ENCODE assay signal across 17 cellular contexts in the genomic region with DNA sequence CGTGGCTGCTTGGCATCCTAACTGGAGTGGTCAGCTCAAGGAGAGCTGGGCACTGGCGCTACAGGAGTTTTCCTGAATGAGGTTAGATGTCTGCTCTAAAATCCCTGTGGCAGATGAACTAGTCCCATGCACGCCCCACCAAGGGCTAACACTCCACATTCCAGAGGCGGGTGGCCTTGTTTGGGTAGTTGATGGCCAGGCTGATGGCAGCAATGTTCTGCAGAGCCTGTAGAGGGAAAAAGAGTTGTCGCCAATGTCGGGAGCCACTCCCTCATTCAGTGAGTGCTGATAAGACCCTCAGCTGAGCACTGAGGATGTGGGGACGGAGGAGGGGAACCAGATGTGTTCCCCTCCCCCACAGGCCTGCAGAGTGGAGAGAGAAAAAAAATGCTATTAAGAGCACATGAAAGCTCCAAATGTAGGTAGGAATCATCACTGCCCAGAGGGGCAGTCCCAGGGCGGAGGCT. TPM values are rescaled to one million over a fixed set of nuclear protein-coding genes. Genes with fewer than 3 reads are reported as not detected.
DNase-seq lines count a peak whose midpoint lies in the region; ATAC-seq and TF ChIP-seq lines count a peak whose summit lies in the region.
"Had no signal": no experiment of that assay in that cellular context is flagged by ENCODE, and none has a peak within 500 bp of the region (broad histone marks: within the 10 kb centered on the region; RNA-seq: fewer than 3 reads in every experiment).

No MANE protein-coding gene starts in this region.

- H2BK120ac ChIP-seq in IMR-90 (ENCODE audit: low read depth, low read length) = peak overlapping the region; percentile 46; the same call in 1 of the 2 replicates

- DNase-seq in CD14-positive monocyte (ENCODE audit: low spot score) (no peak), IMR-90 (no peak), erythroblast (lab: John Stamatoyannopoulos, UW) (peak; percentile 72 to 84), neural crest cell (ENCODE audit: low read depth, low spot score) (no peak), ecto neural progenitor cell (ENCODE audit: low spot score) (no peak), spleen (no peak)
- no peak for DNase-seq in stimulated activated naive CD4-positive, alpha-beta T cell treated with Interleukin-2 at 50 U/mL for 16 hours (lab: John Stamatoyannopoulos, UW)
- DNase-seq: activated CD4-positive, alpha-beta memory T cell treated with anti-CD3 and anti-CD28 coated beads, Interleukin-2, amount 10 ng/mL, durations not matched to agents 7 days and 5 days; HCEC 1CT; hypothalamus; left cardiac atrium; NCI-H1092; NCI-H526 treated with DMSO at 0.1 percent for 48 hours had no signal

- H3K4me3 ChIP-seq in IMR-90 (ENCODE audit: insufficient read depth, low read depth, low read length) (no peak overlapping the region), spleen (no peak overlapping the region)
- H3K4me3 ChIP-seq: SK-N-MC had no signal

- H3K27ac ChIP-seq in IMR-90 (ENCODE audit: insufficient read depth, low read length) (no peak overlapping the region), spleen (peak overlapping the region in 1 of 8 donors; percentile 44)
- H3K27ac ChIP-seq: SK-N-MC had no signal

- TF ChIP-seq CTCF in CD14-positive monocyte (IDR thresholded peaks at IDR 0.05) = no peak
- TF ChIP-seq CTCF in IMR-90 (conservative IDR thresholded peaks at IDR 0.05; ENCODE audit: low read depth, low read length) = no peak
- no peak for TF ChIP-seq CTCF in neural crest cell (conservative IDR thresholded peaks at IDR 0.05)
- TF ChIP-seq CTCF in spleen (IDR thresholded peaks at IDR 0.05 in 8 of 11, conservative IDR thresholded peaks at IDR 0.05 in 3 of 11) = no peak

- peak overlapping the region; percentile 25 for H2AK9ac ChIP-seq in IMR-90 (replicated peaks; ENCODE audit: low read depth, low read length, poor library complexity)

- peaks cover 19% of the 10 kb centered on the region for H4K20me1 ChIP-seq in IMR-90 (ENCODE audit: insufficient read depth, low read length)

- ATAC-seq in IMR-90 (ENCODE audit: low read depth) = no peak
- ATAC-seq in HG02885 (IDR thresholded peaks at IDR 0.05; ENCODE audit: poor library complexity, unreplicated experiment) = no peak
- ATAC-seq: HepG2, left cardiac atrium, Panc1 had no signal

- H3K4me3 Mint-ChIP-seq in CD14-positive monocyte (no peak overlapping the region), neural crest cell (no peak overlapping the region)
- H3K4me3 Mint-ChIP-seq: activated CD4-positive, alpha-beta memory T cell treated with anti-CD3 and anti-CD28 coated beads, Interleukin-2, amount 10 ng/mL, durations not matched to agents 7 days and 5 days had no signal

- no peak overlapping the region for H2AFZ ChIP-seq in IMR-90 (replicated peaks; ENCODE audit: low read length, poor library complexity)

- H3K9me3 ChIP-seq in IMR-90 (ENCODE audit: control insufficient read depth, insufficient read depth, low read length) (no peaks in the 10 kb centered on the region), spleen (no peaks in the 10 kb centered on the region)

- TF ChIP-seq POLR2A in IMR-90 (IDR thresholded peaks at IDR 0.05; ENCODE audit: low read depth, low read length) (no peak), erythroblast (IDR thresholded peaks at IDR 0.05; ENCODE audit: low read length) (no peak), spleen (IDR thresholded peaks at IDR 0.05) (no peak)

- H3K4ac ChIP-seq in IMR-90 (ENCODE audit: low read depth, low read length) = peak overlapping the region; percentile 52; the same call in 1 of the 2 replicates

- H3K27ac Mint-ChIP-seq in CD14-positive monocyte (peak overlapping the region in 4 of 7 donors; percentile 23 to 82 (median 41)), neural crest cell (ENCODE audit: unreplicated experiment) (peak overlapping the region; percentile 86)
- H3K27ac Mint-ChIP-seq: activated CD4-positive, alpha-beta memory T cell treated with anti-CD3 and anti-CD28 coated beads, Interleukin-2, amount 10 ng/mL, durations not matched to agents 7 days and 5 days had no signal

- H3K79me1 ChIP-seq in IMR-90 (ENCODE audit: low read depth in 1 of 2, low read length in 2 of 2) = peaks cover 0 to 21% of the 10 kb centered on the region in 2 experiments; a peak in 2 of 4 replicates

- H3K27me3 ChIP-seq in IMR-90 (ENCODE audit: control insufficient read depth, insufficient read depth, low read length) = no peaks in the 10 kb centered on the region
- H3K27me3 ChIP-seq in spleen (replicated peaks in 1 of 7) = no peaks in the 10 kb centered on the region

- H3K9me3 Mint-ChIP-seq in CD14-positive monocyte (peaks cover 0 to 1% (median 0%) of the 10 kb centered on the region in 7 donors), neural crest cell (no peaks in the 10 kb centered on the region)
- H3K9me3 Mint-ChIP-seq: activated CD4-positive, alpha-beta memory T cell treated with anti-CD3 and anti-CD28 coated beads, Interleukin-2, amount 10 ng/mL, durations not matched to agents 7 days and 5 days had no signal

- H3K36me3 Mint-ChIP-seq in CD14-positive monocyte (peaks cover 62 to 70% of the 10 kb centered on the region in 2 donors), neural crest cell (ENCODE audit: low read depth) (no peaks in the 10 kb centered on the region)

- in situ Hi-C loops in IMR-90 (cut with MboI; ENCODE audit: low sequenced_read_pairs) = loop anchor here (5.0 to 25.0 kb wide), 2 partner anchors 94 to 269 kb away; no protein-coding TSS in a partner anchor

- H3K4me2 ChIP-seq in IMR-90 (ENCODE audit: low read depth, low read length) = no peak overlapping the region

- no peak overlapping the region for H4K91ac ChIP-seq in IMR-90 (ENCODE audit: insufficient read depth, low read depth, low read length)

- no peak overlapping the region for H3K56ac ChIP-seq in IMR-90 (ENCODE audit: extremely low read depth, insufficient read depth, low read length)

- TF ChIP-seq RAD21 in IMR-90 (IDR thresholded peaks at IDR 0.05; ENCODE audit: low read length) = no peak

- 0 out of 3 replicates have a peak overlapping the region, but pooled peaks have one; percentile 51 for H2BK15ac ChIP-seq in IMR-90 (ENCODE audit: low read depth, low read length)

- H3K36me3 ChIP-seq in IMR-90 (ENCODE audit: control insufficient read depth, insufficient read depth, low read length) (peaks cover 32% of the 10 kb centered on the region), spleen (peaks cover 0 to 71% (median 59%) of the 10 kb centered on the region in 6 donors)

- WGBS in IMR-90 (ENCODE audit: extremely low coverage in 2 of 2, insufficient read length in 1 of 2), 2 experiments = 100% methylated on average over 1 of the region's 8 CpGs; no CpG with 5 or more reads in 1 of the 2 experiments
- 65 to 78% (median 72%) methylated on average over 7 to 8 of the region's 8 CpGs for WGBS in spleen, 5 donors

- no peak overlapping the region for H3K18ac ChIP-seq in IMR-90 (ENCODE audit: low read depth, low read length)

- BruUV-seq in IMR-90 (replicated peaks; lab: Mats Ljungman, UMichigan) = no TSS peak

- POLR2A ChIA-PET in IMR-90 (lab: Charles Lee; ENCODE audit: unreplicated experiment) = no interaction called here

- H4K8ac ChIP-seq in IMR-90 (ENCODE audit: low read depth in 2 of 2, low read length in 2 of 2) = no peak overlapping the region

- peak overlapping the region; percentile 6 for H2AK5ac ChIP-seq in IMR-90 (ENCODE audit: low read depth, low read length)

- peaks cover 26% of the 10 kb centered on the region for H3K9me1 ChIP-seq in IMR-90 (ENCODE audit: insufficient read depth, low read length)

- no peak overlapping the region for H2BK5ac ChIP-seq in IMR-90 (ENCODE audit: low read depth, low read length, poor library complexity, severe bottlenecking)

- H2BK20ac ChIP-seq in IMR-90 (ENCODE audit: low read depth, low read length) = no peak overlapping the region

- intact Hi-C loops in CD14-positive monocyte (cut with micrococcal nuclease) = loop anchor here in 1 of 2 donors (10.0 kb wide), 1 partner anchor 272 kb away; no protein-coding TSS in a partner anchor
- intact Hi-C loops in IMR-90 (cut with micrococcal nuclease) = no loop called here
- intact Hi-C loops in spleen (cut with DNase I; ENCODE audit: low total_unique reads) = loop anchor here (10.0 kb wide), 1 partner anchor 142 kb away; no protein-coding TSS in a partner anchor

- H4K5ac ChIP-seq in IMR-90 (ENCODE audit: low read depth, low read length) = no peak overlapping the region

- H3K14ac ChIP-seq in IMR-90 (replicated peaks; ENCODE audit: low read depth, low read length) = no peak overlapping the region

- H3K27me3 Mint-ChIP-seq in CD14-positive monocyte (ENCODE audit: low read depth in 3 of 3) (peaks cover 1 to 14% (median 1%) of the 10 kb centered on the region in 3 donors), neural crest cell (ENCODE audit: low read depth) (no peaks in the 10 kb centered on the region)
- H3K27me3 Mint-ChIP-seq: activated CD4-positive, alpha-beta memory T cell treated with anti-CD3 and anti-CD28 coated beads, Interleukin-2, amount 10 ng/mL, durations not matched to agents 7 days and 5 days had no signal

- H3K4me1 Mint-ChIP-seq in CD14-positive monocyte (peaks cover 24% of the 10 kb centered on the region), neural crest cell (peaks cover 19% of the 10 kb centered on the region)

- peaks cover 26% of the 10 kb centered on the region for H3K4me1 ChIP-seq in IMR-90 (ENCODE audit: control insufficient read depth, insufficient read depth, low read length)
- peaks cover 10 to 61% (median 26%) of the 10 kb centered on the region in 6 donors for H3K4me1 ChIP-seq in spleen

- H3K9ac ChIP-seq in IMR-90 (ENCODE audit: low read depth, low read length) = no peak overlapping the region

- CTCF ChIA-PET in IMR-90 (lab: Yijun Ruan, JAX) = interaction anchor here (2.6 kb wide), 1 partner anchor 93 kb away, joined by 11 read pairs; no protein-coding TSS in a partner anchor

- dilution Hi-C loops in IMR-90 (cut with HindIII; ENCODE audit: low sequenced_read_pairs, unreplicated experiment) = no loop called here

- H3K23ac ChIP-seq in IMR-90 (ENCODE audit: low read depth, low read length) = no peak overlapping the region

TF ChIP-seq in IMR-90, 13 proteins besides CTCF, POLR2A, EP300 and RAD21 (continues in another document):
- TF ChIP-seq, protein P1, sequence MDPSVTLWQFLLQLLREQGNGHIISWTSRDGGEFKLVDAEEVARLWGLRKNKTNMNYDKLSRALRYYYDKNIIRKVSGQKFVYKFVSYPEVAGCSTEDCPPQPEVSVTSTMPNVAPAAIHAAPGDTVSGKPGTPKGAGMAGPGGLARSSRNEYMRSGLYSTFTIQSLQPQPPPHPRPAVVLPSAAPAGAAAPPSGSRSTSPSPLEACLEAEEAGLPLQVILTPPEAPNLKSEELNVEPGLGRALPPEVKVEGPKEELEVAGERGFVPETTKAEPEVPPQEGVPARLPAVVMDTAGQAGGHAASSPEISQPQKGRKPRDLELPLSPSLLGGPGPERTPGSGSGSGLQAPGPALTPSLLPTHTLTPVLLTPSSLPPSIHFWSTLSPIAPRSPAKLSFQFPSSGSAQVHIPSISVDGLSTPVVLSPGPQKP (IDR thresholded peaks at IDR 0.05; ENCODE audit: borderline replicate concordance, low read depth, low read length) = no peak

RNA-seq across cellular contexts. Expression of gene ATP2A3, which starts 42.5 kb away (rescaled TPM):
- 1 to 10 TPM; 6.9 to 9.5 TPM for polyA plus RNA-seq in CD14-positive monocyte
- 0.18 and 0.28 TPM in 2 replicates for total RNA-seq in IMR-90 (2012; rRNA removed)
- polyA plus RNA-seq in IMR-90 (2012; rRNA removed) = 0.63 and 0.76 TPM in 2 replicates
- 0.56 and 1.3 TPM in 2 replicates for polyA plus RNA-seq in IMR-90 (2012; cell fraction: cytosol; rRNA removed)
- 2.3 and 3.6 TPM in 2 replicates for polyA plus RNA-seq in IMR-90 (2012; cell fraction: nucleus; rRNA removed; ENCODE audit: low replicate concordance)
- 1.1 and 1.6 TPM in 2 replicates for total RNA-seq in neural crest cell
- total RNA-seq in spleen = 100 to 1,000 TPM; 161 to 240 (median 219) TPM
- polyA plus RNA-seq in spleen = 100 to 1,000 TPM; 103 to 190 (median 189) TPM
- total RNA-seq: HepG2 had no signal

Comparison
In these comparisons a context has a peak if more than half of its experiments do, and no peak if none do; other contexts are left out.
1. DNase-seq: peak in erythroblast (2 of 2); none in CD14-positive monocyte (single experiment), IMR-90 (single experiment), neural crest cell (single experiment), stimulated activated naive CD4-positive, alpha-beta T cell treated with Interleukin-2 at 50 U/mL for 16 hours (single experiment), ecto neural progenitor cell (single experiment) and spleen (single experiment).
2. RNA of gene ATP2A3, which starts 42.5 kb away (total RNA-seq): 161 to 240 TPM in spleen; 1.1 to 1.6 TPM in neural crest cell and 0.18 to 0.28 TPM in IMR-90; every median in the first group is over 10 times any median in the second.